ENCODE assay signal across 16 cellular contexts in the genomic region with DNA sequence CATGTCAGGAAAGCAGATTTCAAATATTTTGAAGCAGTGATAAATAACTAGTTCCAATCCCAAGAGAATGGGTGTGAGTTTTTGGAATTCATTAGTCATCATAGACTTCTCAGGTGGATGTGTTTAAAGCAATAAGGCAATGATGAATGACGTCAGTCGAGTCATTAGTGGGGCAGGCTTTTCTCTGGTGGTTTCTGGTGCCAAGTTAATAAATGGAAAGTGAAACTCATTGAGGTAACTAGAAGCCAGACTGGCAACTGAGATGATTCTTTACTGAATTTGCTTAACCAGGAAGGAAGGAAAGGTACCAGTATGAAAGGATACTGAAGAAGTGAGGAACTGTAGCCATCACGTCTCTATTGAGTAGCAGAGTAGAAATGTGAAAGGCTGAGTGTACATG.
DNase-seq lines count a peak whose midpoint lies in the region; ATAC-seq and TF ChIP-seq lines count a peak whose summit lies in the region.
"Had no signal": no experiment of that assay in that cellular context is flagged by ENCODE, and none has a peak within 500 bp of the region (broad histone marks: within the 10 kb centered on the region; RNA-seq: fewer than 3 reads in every experiment).

No MANE protein-coding gene starts in this region.

- 61% methylated on average over 3 of the region's 3 CpGs for WGBS in smooth muscle cell (ENCODE audit: low lambda C conversion rate)

- H3K36me3 ChIP-seq in GM06990 (ENCODE audit: control insufficient read depth, insufficient read depth, low read length): no peaks in the 10 kb centered on the region
- H3K36me3 ChIP-seq in smooth muscle cell (ENCODE audit: low read depth): no peaks in the 10 kb centered on the region
- H3K36me3 ChIP-seq: heart right ventricle had no signal

- H3K4me3 ChIP-seq in GM06990 (replicated peaks; ENCODE audit: low read depth, low read length) (no peak overlapping the region), fibroblast of mammary gland (ENCODE audit: control insufficient read depth, low read depth, low read length) (no peak overlapping the region), smooth muscle cell (no peak overlapping the region)
- H3K4me3 ChIP-seq: heart right ventricle had no signal

- no peaks in the 10 kb centered on the region for H3F3A ChIP-seq in smooth muscle cell (ENCODE audit: low read depth)

- TF ChIP-seq CTCF in GM06990 (IDR thresholded peaks at IDR 0.05; ENCODE audit: insufficient read depth, low read length, poor library complexity, severe bottlenecking): no peak
- no peak for TF ChIP-seq CTCF in fibroblast of mammary gland (conservative IDR thresholded peaks at IDR 0.05; ENCODE audit: control insufficient read depth, insufficient read depth, low read depth, low read length)
- TF ChIP-seq CTCF in smooth muscle cell (IDR thresholded peaks at IDR 0.05; ENCODE audit: borderline replicate concordance, insufficient read depth, poor library complexity, severe bottlenecking): no peak

- no peaks in the 10 kb centered on the region for H3K27me3 Mint-ChIP-seq in activated T-helper 17 cell treated with anti-CD3 and anti-CD28 coated beads, Interleukin-2, amount 50 U/mL, for 72 hours
- no peaks in the 10 kb centered on the region for H3K27me3 Mint-ChIP-seq in stimulated activated naive B cell treated with anti-CD40 and anti-IgM and Interleukin-4, amounts not matched to agents 10 μg/mL and 1 μg/mL and 100 μg/mL, for 72 hours
- H3K27me3 Mint-ChIP-seq: activated CD4-positive, alpha-beta T cell treated with anti-CD3 and anti-CD28 coated beads, Interleukin-2, amount 10 ng/mL, durations not matched to agents 7 days and 5 days had no signal

- no peaks in the 10 kb centered on the region for H3K79me2 ChIP-seq in smooth muscle cell (ENCODE audit: low read depth)

- H3K27me3 ChIP-seq in GM06990 (replicated peaks; ENCODE audit: control insufficient read depth, insufficient read depth, low read length): no peaks in the 10 kb centered on the region
- H3K27me3 ChIP-seq in smooth muscle cell (ENCODE audit: low read depth): no peaks in the 10 kb centered on the region
- H3K27me3 ChIP-seq: heart right ventricle had no signal

- H3K4me2 ChIP-seq in smooth muscle cell: no peak overlapping the region

- H3K27ac Mint-ChIP-seq in activated T-helper 17 cell treated with anti-CD3 and anti-CD28 coated beads, Interleukin-2, amount 50 U/mL, for 72 hours: no peak overlapping the region
- no peak overlapping the region for H3K27ac Mint-ChIP-seq in stimulated activated naive B cell treated with anti-CD40 and anti-IgM and Interleukin-4, amounts not matched to agents 10 μg/mL and 1 μg/mL and 100 μg/mL, for 72 hours
- H3K27ac Mint-ChIP-seq: activated CD4-positive, alpha-beta T cell treated with anti-CD3 and anti-CD28 coated beads, Interleukin-2, amount 10 ng/mL, durations not matched to agents 7 days and 5 days; activated naive CD8-positive, alpha-beta T cell; CD8-positive, alpha-beta T cell; nephron had no signal

- no peak overlapping the region for H2AFZ ChIP-seq in smooth muscle cell (ENCODE audit: low read depth)

- no peaks in the 10 kb centered on the region for H3K4me1 Mint-ChIP-seq in activated T-helper 17 cell treated with anti-CD3 and anti-CD28 coated beads, Interleukin-2, amount 50 U/mL, for 72 hours
- no peaks in the 10 kb centered on the region for H3K4me1 Mint-ChIP-seq in stimulated activated naive B cell treated with anti-CD40 and anti-IgM and Interleukin-4, amounts not matched to agents 10 μg/mL and 1 μg/mL and 100 μg/mL, for 72 hours
- H3K4me1 Mint-ChIP-seq: activated CD4-positive, alpha-beta T cell treated with anti-CD3 and anti-CD28 coated beads, Interleukin-2, amount 10 ng/mL, durations not matched to agents 7 days and 5 days; nephron had no signal

- H3K9me3 ChIP-seq in smooth muscle cell (replicated peaks; ENCODE audit: low read depth): no peaks in the 10 kb centered on the region

- H3K9me3 Mint-ChIP-seq in activated T-helper 17 cell treated with anti-CD3 and anti-CD28 coated beads, Interleukin-2, amount 50 U/mL, for 72 hours: peaks cover 8% of the 10 kb centered on the region
- H3K9me3 Mint-ChIP-seq in stimulated activated naive B cell treated with anti-CD40 and anti-IgM and Interleukin-4, amounts not matched to agents 10 μg/mL and 1 μg/mL and 100 μg/mL, for 72 hours: peaks cover 5 to 11% of the 10 kb centered on the region in 2 donors
- H3K9me3 Mint-ChIP-seq: activated CD4-positive, alpha-beta T cell treated with anti-CD3 and anti-CD28 coated beads, Interleukin-2, amount 10 ng/mL, durations not matched to agents 7 days and 5 days; nephron had no signal

- no peak overlapping the region for H3K9ac ChIP-seq in smooth muscle cell (ENCODE audit: low read depth)

- peak; percentile 6 for DNase-seq in GM06990 (ENCODE audit: extremely low read depth, insufficient read length)
- peak; percentile 0 for DNase-seq in HS-5 (ENCODE audit: low read depth)
- peak; percentile 85 for DNase-seq in fibroblast of mammary gland (ENCODE audit: low read depth)
- no peak for DNase-seq in nucleus accumbens (lab: John Stamatoyannopoulos, UW)
- DNase-seq in stimulated activated naive B cell treated with anti-CD40 and anti-IgM and Interleukin-4, amounts not matched to agents 10 μg/mL and 1 μg/mL and 100 μg/mL, for 72 hours: no peak
- no peak for DNase-seq in smooth muscle cell (lab: John Stamatoyannopoulos, UW; ENCODE audit: unreplicated experiment)
- DNase-seq: activated CD4-positive, alpha-beta T cell treated with anti-CD3 and anti-CD28 coated beads, Interleukin-2, amount 10 ng/mL, durations not matched to agents 7 days and 5 days; CD8-positive, alpha-beta T cell; heart right ventricle; islet precursor cell; mesenchymal stem cell; NCI-H187 treated with DMSO at 0.1 percent for 48 hours had no signal

- no peak overlapping the region for H3K4me3 Mint-ChIP-seq in activated T-helper 17 cell treated with anti-CD3 and anti-CD28 coated beads, Interleukin-2, amount 50 U/mL, for 72 hours
- no peak overlapping the region for H3K4me3 Mint-ChIP-seq in stimulated activated naive B cell treated with anti-CD40 and anti-IgM and Interleukin-4, amounts not matched to agents 10 μg/mL and 1 μg/mL and 100 μg/mL, for 72 hours
- H3K4me3 Mint-ChIP-seq: activated CD4-positive, alpha-beta T cell treated with anti-CD3 and anti-CD28 coated beads, Interleukin-2, amount 10 ng/mL, durations not matched to agents 7 days and 5 days; activated naive CD8-positive, alpha-beta T cell; CD8-positive, alpha-beta T cell; nephron had no signal

- no peaks in the 10 kb centered on the region for H3K4me1 ChIP-seq in smooth muscle cell (ENCODE audit: low read depth)
- H3K4me1 ChIP-seq: heart right ventricle had no signal

- no peaks in the 10 kb centered on the region for H3K36me3 Mint-ChIP-seq in activated T-helper 17 cell treated with anti-CD3 and anti-CD28 coated beads, Interleukin-2, amount 50 U/mL, for 72 hours (ENCODE audit: low read depth)
- H3K36me3 Mint-ChIP-seq in stimulated activated naive B cell treated with anti-CD40 and anti-IgM and Interleukin-4, amounts not matched to agents 10 μg/mL and 1 μg/mL and 100 μg/mL, for 72 hours: no peaks in the 10 kb centered on the region
- H3K36me3 Mint-ChIP-seq: activated naive CD8-positive, alpha-beta T cell; CD8-positive, alpha-beta T cell had no signal

- H4K20me1 ChIP-seq in smooth muscle cell (ENCODE audit: low read depth): no peaks in the 10 kb centered on the region

- ATAC-seq in GM19452 (IDR thresholded peaks at IDR 0.05; ENCODE audit: unreplicated experiment): peak; percentile 76
- ATAC-seq in activated T-helper 17 cell treated with anti-CD3 and anti-CD28 coated beads, Interleukin-2, amount 50 U/mL, for 72 hours (replicated peaks): no peak
- ATAC-seq in stimulated activated naive B cell treated with anti-CD40 and anti-IgM and Interleukin-4, amounts not matched to agents 10 μg/mL and 1 μg/mL and 100 μg/mL, for 72 hours (replicated peaks): no peak
- ATAC-seq: CD8-positive, alpha-beta T cell; heart right ventricle had no signal

- no peak overlapping the region for H3K27ac ChIP-seq in smooth muscle cell (ENCODE audit: low read depth)
- H3K27ac ChIP-seq: heart right ventricle had no signal

Comparison
In these comparisons a context has a peak if more than half of its experiments do, and no peak if none do; other contexts are left out.
1. DNase-seq: peak in GM06990 (single experiment), HS-5 (single experiment) and fibroblast of mammary gland (single experiment); none in nucleus accumbens (0 of 56), stimulated activated naive B cell treated with anti-CD40 and anti-IgM and Interleukin-4, amounts not matched to agents 10 μg/mL and 1 μg/mL and 100 μg/mL, for 72 hours (single experiment) and smooth muscle cell (single experiment).